In genomic region chr4:186105721-186106335, GRCh38 we compare ENCODE assay signal across 8 cellular contexts. TPM values are rescaled to one million over a fixed set of nuclear protein-coding genes. Genes with fewer than 3 reads are reported as not detected.
A peak's percentile ranks its signal among the peaks of the same experiment; 100 is the strongest.
DNase-seq lines count a peak whose midpoint lies in the region; ATAC-seq and TF ChIP-seq lines count a peak whose summit lies in the region.

No MANE protein-coding gene starts in this region.

- no peak overlapping the region for H2BK12ac ChIP-seq in mesenchymal stem cell (ENCODE audit: low read length in 2 of 2)

- peak in 1 of 4 donors; percentile 17 for TF ChIP-seq EP300 in upper lobe of left lung (IDR thresholded peaks at IDR 0.05)

- 48% methylated on average over 5 of the region's 8 CpGs for WGBS in mesenchymal stem cell
- WGBS in upper lobe of left lung, 2 donors: 36 to 46% methylated on average over 8 of the region's 8 CpGs

- H3K9me3 ChIP-seq in mesenchymal stem cell (ENCODE audit: control insufficient read depth, low read length) (no peaks in the 10 kb centered on the region), upper lobe of left lung (no peaks in the 10 kb centered on the region)

- peaks cover 14% of the 10 kb centered on the region for H3K27me3 Mint-ChIP-seq in chondrocyte (ENCODE audit: low read depth)

- no peak overlapping the region for H4K8ac ChIP-seq in mesenchymal stem cell (ENCODE audit: low read length)

- no peak for TF ChIP-seq POLR2A in upper lobe of left lung (IDR thresholded peaks at IDR 0.05)

- no peak overlapping the region for H2AK5ac ChIP-seq in mesenchymal stem cell (ENCODE audit: low read length, severe bottlenecking)

- H3K27me3 ChIP-seq in mesenchymal stem cell (ENCODE audit: control insufficient read depth in 1 of 2, insufficient read depth in 1 of 2, low read length in 2 of 2) (peaks cover 14 to 17% of the 10 kb centered on the region in 2 experiments), upper lobe of left lung (peaks cover 0 to 10% (median 7%) of the 10 kb centered on the region in 4 donors)

- H3K23ac ChIP-seq in mesenchymal stem cell (ENCODE audit: low read length in 2 of 2): no peak overlapping the region

- no peak overlapping the region for H4K91ac ChIP-seq in mesenchymal stem cell (ENCODE audit: low read length)

- peaks cover 8% of the 10 kb centered on the region for H3K4me1 Mint-ChIP-seq in chondrocyte (ENCODE audit: low read depth)

- H3K14ac ChIP-seq in mesenchymal stem cell (ENCODE audit: low read length in 2 of 2): no peak overlapping the region

- H3K4ac ChIP-seq in mesenchymal stem cell (ENCODE audit: low read depth in 1 of 2, low read length in 2 of 2): no peak overlapping the region

- H3K79me1 ChIP-seq in mesenchymal stem cell (replicated peaks; ENCODE audit: low read length, poor library complexity, severe bottlenecking): no peaks in the 10 kb centered on the region

- no peak overlapping the region for H3K18ac ChIP-seq in mesenchymal stem cell (ENCODE audit: low read depth in 1 of 2, low read length in 2 of 2)

- peak overlapping the region; percentile 66 for H3K4me3 Mint-ChIP-seq in chondrocyte (ENCODE audit: unreplicated experiment)

- H3K9me3 Mint-ChIP-seq in chondrocyte (ENCODE audit: low read depth): no peaks in the 10 kb centered on the region

- no peak overlapping the region for H2AFZ ChIP-seq in mesenchymal stem cell (ENCODE audit: low read depth, low read length)

- no peak for TF ChIP-seq CTCF in chondrocyte (IDR thresholded peaks at IDR 0.05)
- no peak for TF ChIP-seq CTCF in upper lobe of left lung (IDR thresholded peaks at IDR 0.05)

- DNase-seq in HK-2 (ENCODE audit: unreplicated experiment) (peak; percentile 14), chondrocyte (ENCODE audit: low spot score) (no peak), mesenchymal stem cell (peak; percentile 51), upper lobe of left lung (peak in 1 of 2 donors; percentile 31), HuH-7 (ENCODE audit: low spot score) (no peak), HUDEP-2 (lab: John Stamatoyannopoulos, UW; ENCODE audit: unreplicated experiment in 76 of 76) (no peak)

- ATAC-seq in GM19351 (IDR thresholded peaks at IDR 0.05; ENCODE audit: unreplicated experiment): peak; percentile 24
- peak; percentile 52 to 73 for ATAC-seq in upper lobe of left lung (ENCODE audit: low FRiP score in 2 of 2)
- no peak for ATAC-seq in GM21423 (IDR thresholded peaks at IDR 0.05; ENCODE audit: unreplicated experiment)

- H3K4me2 ChIP-seq in mesenchymal stem cell (ENCODE audit: low read length, poor library complexity, severe bottlenecking): peak overlapping the region; percentile 98

- H3K4me3 ChIP-seq in mesenchymal stem cell (ENCODE audit: insufficient read depth in 1 of 2, low read depth in 1 of 2, low read length in 2 of 2) (peak overlapping the region in 1 of 2 experiments; percentile 16), upper lobe of left lung (peak overlapping the region; percentile 72 to 77 (median 74))

- H3K27ac ChIP-seq in mesenchymal stem cell (ENCODE audit: low read length, poor library complexity, severe bottlenecking) (no peak overlapping the region), upper lobe of left lung (peak overlapping the region; percentile 70 to 86 (median 76))

- H2BK5ac ChIP-seq in mesenchymal stem cell (ENCODE audit: low read depth, low read length, poor library complexity, severe bottlenecking): no peak overlapping the region

- H3K36me3 ChIP-seq in mesenchymal stem cell (ENCODE audit: control insufficient read depth in 1 of 2, insufficient read depth in 2 of 2, low read depth in 1 of 2, low read length in 2 of 2) (no peaks in the 10 kb centered on the region), upper lobe of left lung (no peaks in the 10 kb centered on the region)

- H3K27ac Mint-ChIP-seq in chondrocyte (ENCODE audit: unreplicated experiment): peak overlapping the region; percentile 58

- peak overlapping the region; percentile 19 for H3K9ac ChIP-seq in mesenchymal stem cell (ENCODE audit: low read length)

- no peak overlapping the region for H2BK120ac ChIP-seq in mesenchymal stem cell (ENCODE audit: low read depth, low read length)

- H3K36me3 Mint-ChIP-seq in chondrocyte (ENCODE audit: low read depth): peaks cover 2% of the 10 kb centered on the region

- H2BK15ac ChIP-seq in mesenchymal stem cell (ENCODE audit: low read depth, poor library complexity, severe bottlenecking): no peak overlapping the region

- H3K4me1 ChIP-seq in mesenchymal stem cell (ENCODE audit: control insufficient read depth, insufficient read depth, low read depth, low read length) (peaks cover 15% of the 10 kb centered on the region), upper lobe of left lung (peaks cover 9 to 23% (median 11%) of the 10 kb centered on the region in 4 donors)

RNA-seq across cellular contexts. Expression of gene FAM149A, which starts 1.3 kb away (rescaled TPM):
- 5.4 to 7.1 TPM (median 5.8 TPM) in 3 replicates for total RNA-seq in chondrocyte
- 0.93 TPM for polyA plus RNA-seq in mesenchymal stem cell (2013, experiment 1 of 2)
- polyA plus RNA-seq in mesenchymal stem cell (2013, experiment 2 of 2): 0.60 TPM
- 10 to 100 TPM; 11.0 to 43.5 (median 19.2) TPM for total RNA-seq in upper lobe of left lung

RNA-seq across cellular contexts. Expression of gene TLR3, which starts 36.9 kb away (rescaled TPM):
- 3.2 to 7.9 TPM (median 3.4 TPM) in 3 replicates for total RNA-seq in chondrocyte
- 15.4 TPM for polyA plus RNA-seq in mesenchymal stem cell (2013, experiment 1 of 2)
- polyA plus RNA-seq in mesenchymal stem cell (2013, experiment 2 of 2): 15.5 TPM
- total RNA-seq in upper lobe of left lung: 10 to 100 TPM in 4 of 6 donors, 1 to 10 TPM in 2; 1.9 to 20.0 (median 14.4) TPM

Comparison
In these comparisons a context has a peak if more than half of its experiments do, and no peak if none do; other contexts are left out.
1. DNase-seq: peak in HK-2 (single experiment) and mesenchymal stem cell (single experiment); none in chondrocyte (single experiment), HuH-7 (single experiment) and HUDEP-2 (0 of 76).